Comparison of ENCODE assay signal across 8 cellular contexts in genomic region chr1:244862354-244862698, GRCh38. TPM values are rescaled to one million over a fixed set of nuclear protein-coding genes. Genes with fewer than 3 reads are reported as not detected.
DNase-seq lines count a peak whose midpoint lies in the region; ATAC-seq and TF ChIP-seq lines count a peak whose summit lies in the region.

No MANE protein-coding gene starts in this region.

- intact Hi-C loops in A673 (cut with micrococcal nuclease; ENCODE audit: unreplicated experiment): loop anchor here (2.0 to 5.0 kb wide), 2 partner anchors 28 to 180 kb away; partner anchors contain the start of gene COX20
- intact Hi-C loops in thyroid gland (cut with DNase I): loop anchor here (5.0 kb wide), 1 partner anchor 105 kb away; a partner anchor contains a TSS

- H3K4me3 Mint-ChIP-seq in activated naive CD8-positive, alpha-beta T cell treated with anti-CD3 and anti-CD28 coated beads, Interleukin-2, amount 10 ng/mL, durations not matched to agents 7 days and 5 days: peak overlapping the region; percentile 90

- H3K4me1 ChIP-seq in A673 (ENCODE audit: insufficient read depth, low read length, poor library complexity, severe bottlenecking) (peaks cover 30% of the 10 kb centered on the region), thyroid gland (peaks cover 29 to 31% of the 10 kb centered on the region in 2 donors)

- no TSS peak for BruUV-seq in A673 (replicated peaks; lab: Mats Ljungman, UMichigan)

- H3K4me1 Mint-ChIP-seq in activated naive CD8-positive, alpha-beta T cell treated with anti-CD3 and anti-CD28 coated beads, Interleukin-2, amount 10 ng/mL, durations not matched to agents 7 days and 5 days: peaks cover 45% of the 10 kb centered on the region

- peak overlapping the region; percentile 98 for H3K27ac Mint-ChIP-seq in activated naive CD8-positive, alpha-beta T cell treated with anti-CD3 and anti-CD28 coated beads, Interleukin-2, amount 10 ng/mL, durations not matched to agents 7 days and 5 days

- H3K9me3 ChIP-seq in A673 (ENCODE audit: low read depth, low read length, poor library complexity, severe bottlenecking) (no peaks in the 10 kb centered on the region), thyroid gland (no peaks in the 10 kb centered on the region)

- TF ChIP-seq CTCF in A673 (conservative IDR thresholded peaks at IDR 0.05; ENCODE audit: low read depth, low read length) (no peak), HL-60 (IDR thresholded peaks at IDR 0.05; ENCODE audit: insufficient read depth, low read length) (no peak), thyroid gland (IDR thresholded peaks at IDR 0.05) (no peak)

- H3K27me3 ChIP-seq in A673 (replicated peaks; ENCODE audit: insufficient read depth, low read depth, low read length, poor library complexity) (no peaks in the 10 kb centered on the region), HL-60 (ENCODE audit: insufficient read depth, poor library complexity, severe bottlenecking) (no peaks in the 10 kb centered on the region), layer of hippocampus (ENCODE audit: control insufficient read depth, insufficient read depth, low read length) (no peaks in the 10 kb centered on the region), thyroid gland (no peaks in the 10 kb centered on the region)

- DNase-seq in A673 (ENCODE audit: low spot score) (no peak), HL-60 (ENCODE audit: low read depth in 1 of 2, low spot score in 1 of 2) (peak in 1 of 2 experiments; percentile 49), thyroid gland (no peak), T1000 (lab: John Stamatoyannopoulos, UW) (no peak)
- no peak for DNase-seq in activated naive CD8-positive, alpha-beta T cell treated with anti-CD3 and anti-CD28 coated beads, Interleukin-2, amount 10 ng/mL, durations not matched to agents 7 days and 5 days

- no peak for ATAC-seq in activated naive CD8-positive, alpha-beta T cell treated with anti-CD3 and anti-CD28 coated beads, Interleukin-2, amount 10 ng/mL, durations not matched to agents 7 days and 5 days (ENCODE audit: low read depth)
- ATAC-seq in GM19397 (IDR thresholded peaks at IDR 0.05; ENCODE audit: unreplicated experiment) (no peak), GM18868 (IDR thresholded peaks at IDR 0.05; ENCODE audit: unreplicated experiment) (no peak)

- no peak for TF ChIP-seq POLR2A in thyroid gland (IDR thresholded peaks at IDR 0.05)

- peak overlapping the region; percentile 99 for H3K27ac ChIP-seq in A673 (ENCODE audit: low read depth, low read length, poor library complexity, severe bottlenecking)
- peak overlapping the region; percentile 74 for H3K27ac ChIP-seq in HL-60 (replicated peaks)
- peak overlapping the region; percentile 98 for H3K27ac ChIP-seq in layer of hippocampus (ENCODE audit: low read depth, low read length)
- peak overlapping the region; percentile 5 to 100 (median 100) for H3K27ac ChIP-seq in thyroid gland

- POLR2A ChIA-PET in A673 (lab: Charles Lee; ENCODE audit: low non-redundant PET): interaction anchor here (0.5 kb wide), 1 partner anchor 20 kb away, joined by 3 read pairs; no protein-coding TSS in a partner anchor
- POLR2A ChIA-PET in activated naive CD8-positive, alpha-beta T cell treated with anti-CD3 and anti-CD28 coated beads, Interleukin-2, amount 10 ng/mL, durations not matched to agents 7 days and 5 days (lab: Charles Lee): interaction anchor here (0.5 to 18.9 kb wide), 4 partner anchors 10 to 121 kb away, joined by 5 to 391 read pairs (median 82); partner anchors contain the start of gene COX20

- CTCF ChIA-PET in A673 (lab: Charles Lee): no interaction called here

- H3K9me3 Mint-ChIP-seq in activated naive CD8-positive, alpha-beta T cell treated with anti-CD3 and anti-CD28 coated beads, Interleukin-2, amount 10 ng/mL, durations not matched to agents 7 days and 5 days: no peaks in the 10 kb centered on the region

- H3K36me3 Mint-ChIP-seq in activated naive CD8-positive, alpha-beta T cell treated with anti-CD3 and anti-CD28 coated beads, Interleukin-2, amount 10 ng/mL, durations not matched to agents 7 days and 5 days: peaks cover 46% of the 10 kb centered on the region

- WGBS in thyroid gland, 2 donors: 1% methylated on average over 7 of the region's 7 CpGs

- peak overlapping the region; percentile 82 for H3K4me3 ChIP-seq in A673 (ENCODE audit: low read depth, low read length, poor library complexity, severe bottlenecking)
- H3K4me3 ChIP-seq in HL-60 (replicated peaks; ENCODE audit: insufficient read depth, low read length): peak overlapping the region; percentile 77
- peak overlapping the region; percentile 13 to 99 (median 28) for H3K4me3 ChIP-seq in thyroid gland (replicated peaks in 1 of 3)

- H3K36me3 ChIP-seq in A673 (ENCODE audit: insufficient read depth, low read length, poor library complexity, severe bottlenecking): peaks cover 52% of the 10 kb centered on the region
- peaks cover 29% of the 10 kb centered on the region in 2 donors for H3K36me3 ChIP-seq in thyroid gland

- H3K27me3 Mint-ChIP-seq in activated naive CD8-positive, alpha-beta T cell treated with anti-CD3 and anti-CD28 coated beads, Interleukin-2, amount 10 ng/mL, durations not matched to agents 7 days and 5 days: no peaks in the 10 kb centered on the region

RNA-seq across cellular contexts. Expression of gene HNRNPU, which starts 2.0 kb away (rescaled TPM):
- total RNA-seq in A673 (2021) (720 and 746 TPM in 2 replicates), thyroid gland (100 to 1,000 TPM; 305 to 433 (median 344) TPM)
- 100 to 1,000 TPM; 388 to 398 TPM for total RNA-seq in activated naive CD8-positive, alpha-beta T cell treated with anti-CD3 and anti-CD28 coated beads, Interleukin-2, amount 10 ng/mL, durations not matched to agents 7 days and 5 days

RNA-seq across cellular contexts. Expression of gene COX20, which starts 26.9 kb away (rescaled TPM):
- total RNA-seq in A673 (2021) (48.0 and 59.0 TPM in 2 replicates), thyroid gland (10 to 100 TPM; 68.8 to 83.6 (median 73.5) TPM)
- 10 to 100 TPM; 25.1 to 25.9 TPM for total RNA-seq in activated naive CD8-positive, alpha-beta T cell treated with anti-CD3 and anti-CD28 coated beads, Interleukin-2, amount 10 ng/mL, durations not matched to agents 7 days and 5 days

Comparison
In these comparisons a context has a peak if more than half of its experiments do, and no peak if none do; other contexts are left out.
1. H3K4me3 ChIP-seq: peak in every context shown above with its lines; median percentile 82 in A673; 77 in HL-60; 28 in thyroid gland.